ENCODE assay signal across 15 cellular contexts in the genomic region with DNA sequence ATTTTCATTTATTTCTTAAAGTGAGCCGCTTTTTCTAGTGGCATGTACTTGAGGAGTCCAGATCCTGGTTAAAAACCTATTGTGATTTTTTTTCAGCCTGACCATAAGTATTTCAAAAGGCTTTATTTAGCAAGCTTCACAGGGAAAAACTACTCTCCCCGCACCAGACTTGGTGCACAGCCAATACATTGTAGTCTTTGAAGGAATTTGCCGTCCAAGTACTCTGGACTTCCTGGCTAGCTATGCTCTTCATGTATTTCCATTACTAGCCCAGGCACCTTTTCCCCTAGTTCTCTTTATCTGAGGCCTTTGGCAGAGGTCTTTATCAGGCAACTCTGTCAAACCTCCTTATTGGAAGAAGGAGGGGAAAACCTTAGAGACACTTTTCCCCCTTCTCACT.
A peak's percentile ranks its signal among the peaks of the same experiment; 100 is the strongest.
DNase-seq lines count a peak whose midpoint lies in the region; ATAC-seq and TF ChIP-seq lines count a peak whose summit lies in the region.
"Had no signal": no experiment of that assay in that cellular context is flagged by ENCODE, and none has a peak within 500 bp of the region (broad histone marks: within the 10 kb centered on the region; RNA-seq: fewer than 3 reads in every experiment).

No MANE protein-coding gene starts in this region.

- POLR2A ChIA-PET in activated CD4-positive, alpha-beta T cell treated with anti-CD3 and anti-CD28 coated beads for 36 hours (lab: Charles Lee), result no interaction called here

- ATAC-seq in activated CD4-positive, alpha-beta T cell treated with anti-CD3 and anti-CD28 coated beads for 36 hours, result no peak
- ATAC-seq: Panc1 had no signal

- H3K36me3 Mint-ChIP-seq in activated CD4-positive, alpha-beta T cell treated with anti-CD3 and anti-CD28 coated beads for 36 hours (ENCODE audit: low read depth), result peaks cover 15% of the 10 kb centered on the region

- peak; percentile 81 for DNase-seq in HT-29 (ENCODE audit: low spot score)
- DNase-seq in cardiac fibroblast (ENCODE audit: low read depth in 2 of 2), result peak; percentile 88 to 95
- DNase-seq in kidney glomerular epithelial cell (lab: John Stamatoyannopoulos, UW), result peak; percentile 59
- peak; percentile 21 for DNase-seq in smooth muscle cell of the brain vasculature (ENCODE audit: low read depth, low spot score)
- DNase-seq in activated CD4-positive, alpha-beta T cell treated with anti-CD3 and anti-CD28 coated beads for 36 hours, result no peak
- DNase-seq in OCI-M2 (lab: John Stamatoyannopoulos, UW; ENCODE audit: unreplicated experiment), result no peak
- DNase-seq in NCI-H2029 (lab: John Stamatoyannopoulos, UW), result no peak
- no peak for DNase-seq in SK-N-DZ (ENCODE audit: low spot score)
- DNase-seq: activated T-cell treated with anti-CD3 and anti-CD28 coated beads, Interleukin-2, amount 50 U/mL, for 48 hours; gastrocnemius medialis; H7 had no signal

- no peak overlapping the region for H3K27ac Mint-ChIP-seq in activated CD4-positive, alpha-beta T cell treated with anti-CD3 and anti-CD28 coated beads for 36 hours
- H3K27ac Mint-ChIP-seq: memory B cell had no signal

- H3K4me3 Mint-ChIP-seq in activated CD4-positive, alpha-beta T cell treated with anti-CD3 and anti-CD28 coated beads for 36 hours, result no peak overlapping the region
- H3K4me3 Mint-ChIP-seq: brain, memory B cell had no signal

- no peaks in the 10 kb centered on the region for H3K27me3 Mint-ChIP-seq in activated CD4-positive, alpha-beta T cell treated with anti-CD3 and anti-CD28 coated beads for 36 hours
- H3K27me3 Mint-ChIP-seq: brain, memory B cell had no signal

- H3K9me3 Mint-ChIP-seq in activated CD4-positive, alpha-beta T cell treated with anti-CD3 and anti-CD28 coated beads for 36 hours (ENCODE audit: low read depth), result no peaks in the 10 kb centered on the region

- TF ChIP-seq CTCF in cardiac fibroblast (IDR thresholded peaks at IDR 0.05; ENCODE audit: low read depth, low read length), result no peak

- intact Hi-C loops in activated CD4-positive, alpha-beta T cell treated with anti-CD3 and anti-CD28 coated beads for 36 hours (cut with DNase I, micrococcal nuclease), result no loop called here

- CTCF ChIA-PET in activated CD4-positive, alpha-beta T cell treated with anti-CD3 and anti-CD28 coated beads for 36 hours (lab: Charles Lee), result no interaction called here

- H3K4me3 ChIP-seq in cardiac fibroblast (replicated peaks in 1 of 2; ENCODE audit: low read depth in 2 of 2, low read length in 2 of 2), result no peak overlapping the region
- H3K4me3 ChIP-seq: gastrocnemius medialis, skin epidermis had no signal

- H3K4me1 Mint-ChIP-seq in activated CD4-positive, alpha-beta T cell treated with anti-CD3 and anti-CD28 coated beads for 36 hours, result no peaks in the 10 kb centered on the region
- H3K4me1 Mint-ChIP-seq: brain had no signal

Comparison
In these comparisons a context has a peak if more than half of its experiments do, and no peak if none do; other contexts are left out.
1. DNase-seq: peak in HT-29 (single experiment), cardiac fibroblast (2 of 2), kidney glomerular epithelial cell (single experiment) and smooth muscle cell of the brain vasculature (single experiment); none in activated CD4-positive, alpha-beta T cell treated with anti-CD3 and anti-CD28 coated beads for 36 hours (single experiment), OCI-M2 (single experiment), NCI-H2029 (single experiment) and SK-N-DZ (single experiment).